13 cellular contexts compared by ENCODE assay signal in the genomic region with DNA sequence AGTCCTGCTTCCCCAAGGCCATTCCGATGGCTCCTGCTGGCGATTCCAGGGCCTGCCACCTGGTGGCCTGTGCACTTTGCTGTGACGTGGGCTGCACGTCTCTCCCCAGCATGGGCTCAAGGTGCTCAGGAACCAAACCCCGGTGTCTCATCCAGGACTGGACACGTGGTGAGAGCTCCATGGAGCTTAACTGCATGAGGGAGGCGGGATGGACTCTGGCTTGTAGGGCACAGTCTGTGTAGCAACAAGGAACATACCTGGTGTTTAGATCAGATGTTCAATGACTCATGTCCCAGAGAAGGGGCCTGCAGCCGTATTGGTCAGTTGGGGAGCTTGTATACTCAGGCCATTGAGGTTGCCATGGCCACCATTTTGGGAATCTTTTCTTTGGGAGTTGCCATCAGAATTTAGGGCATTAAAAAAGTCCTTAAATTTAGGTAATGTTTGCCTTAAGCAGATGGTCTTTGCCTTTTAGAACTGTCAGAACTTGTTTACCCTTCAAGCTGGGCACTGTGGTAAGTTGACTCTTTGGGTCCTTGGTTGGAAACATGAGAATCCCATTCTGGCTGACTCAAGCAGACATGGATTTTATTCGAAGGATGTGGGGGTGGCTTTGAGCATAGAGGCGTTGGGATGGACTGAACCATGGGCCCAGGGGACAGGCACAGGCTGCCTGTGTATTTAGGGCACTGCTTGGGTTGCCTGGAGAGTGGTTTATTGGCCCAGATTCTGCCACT. TPM values are rescaled to one million over a fixed set of nuclear protein-coding genes. Genes with fewer than 3 reads are reported as not detected.
DNase-seq lines count a peak whose midpoint lies in the region; ATAC-seq and TF ChIP-seq lines count a peak whose summit lies in the region.
"Had no signal": no experiment of that assay in that cellular context is flagged by ENCODE, and none has a peak within 500 bp of the region (broad histone marks: within the 10 kb centered on the region; RNA-seq: fewer than 3 reads in every experiment).

No MANE protein-coding gene starts in this region.

- no peak overlapping the region for H3T11ph ChIP-seq in H9 (ENCODE audit: low read length)

- H3K18ac ChIP-seq in H9 (ENCODE audit: insufficient read length, low read depth, low read length) = no peak overlapping the region

- peaks cover 9% of the 10 kb centered on the region for H3K79me1 ChIP-seq in H9 (ENCODE audit: insufficient read depth, low read depth, low read length, poor library complexity, severe bottlenecking)

- no peaks in the 10 kb centered on the region for H3F3A ChIP-seq in MM.1S (ENCODE audit: insufficient read depth, low read length)

- H3K27me3 ChIP-seq in H9 (ENCODE audit: insufficient read depth, low read length) = peaks cover 2% of the 10 kb centered on the region; the same call in 1 of the 2 replicates
- no peaks in the 10 kb centered on the region for H3K27me3 ChIP-seq in MM.1S (replicated peaks; ENCODE audit: insufficient read depth, low read length)

- no peak overlapping the region for H4K91ac ChIP-seq in H9 (ENCODE audit: insufficient read length, low read depth, low read length)

- H3K4me1 ChIP-seq in H9 (ENCODE audit: insufficient read depth, low read length) = peaks cover 2% of the 10 kb centered on the region; the same call in 1 of the 2 replicates
- H3K4me1 ChIP-seq in MM.1S (ENCODE audit: low read length) = 0 out of 2 replicates have a peak, but pooled peaks cover 3% of the 10 kb centered on the region

- H2BK120ac ChIP-seq in H9 (ENCODE audit: low read depth, low read length, poor library complexity, severe bottlenecking) = no peak overlapping the region

- no peaks in the 10 kb centered on the region for H3K36me3 ChIP-seq in MM.1S (replicated peaks; ENCODE audit: insufficient read depth, low read length)

- no peak overlapping the region for H3K56ac ChIP-seq in H9 (ENCODE audit: insufficient read length, low read depth, low read length)

- H3K79me2 ChIP-seq in H9 (ENCODE audit: insufficient read depth, low read length) (peaks cover 18% of the 10 kb centered on the region), MM.1S (ENCODE audit: low read length) (peaks cover 98% of the 10 kb centered on the region)

- H3K9me3 Mint-ChIP-seq in H9 = peaks cover 12 to 14% of the 10 kb centered on the region in 2 experiments
- no peaks in the 10 kb centered on the region for H3K9me3 Mint-ChIP-seq in stimulated activated effector memory CD8-positive, alpha-beta T cell treated with anti-CD3 and anti-CD28 coated beads, Interleukin-12 subunit alpha, Interleukin-12 subunit beta, amount 100 ng/mL, for 72 hours
- H3K9me3 Mint-ChIP-seq: activated naive CD4-positive, alpha-beta T cell treated with anti-CD3 and anti-CD28 coated beads, Interleukin-2, amount 50 U/mL, for 72 hours had no signal

- H3K4me2 ChIP-seq in H9 (ENCODE audit: insufficient read depth, insufficient read length, low read length) = no peak overlapping the region
- no peak overlapping the region for H3K4me2 ChIP-seq in MM.1S (ENCODE audit: low read depth, low read length)

- ATAC-seq in stimulated activated effector memory CD8-positive, alpha-beta T cell treated with anti-CD3 and anti-CD28 coated beads, Interleukin-12 subunit alpha, Interleukin-12 subunit beta, amount 100 ng/mL, for 72 hours = no peak
- ATAC-seq: activated naive CD4-positive, alpha-beta T cell treated with anti-CD3 and anti-CD28 coated beads, Interleukin-2, amount 50 U/mL, for 72 hours had no signal

- H4K20me1 ChIP-seq in H9 (ENCODE audit: control insufficient read depth, insufficient read depth, insufficient read length) (peaks cover 3% of the 10 kb centered on the region), MM.1S (ENCODE audit: insufficient read depth, low read length) (0 out of 2 replicates have a peak, but pooled peaks cover 3% of the 10 kb centered on the region)

- H3K4me3 ChIP-seq in MM.1S (ENCODE audit: low read length) = no peak overlapping the region
- H3K4me3 ChIP-seq: skin epidermis had no signal

- H3K27me3 Mint-ChIP-seq in H9 (ENCODE audit: low read depth) = no peaks in the 10 kb centered on the region

- no peak overlapping the region for H3K4ac ChIP-seq in H9 (ENCODE audit: low read depth, low read length)

- no peak overlapping the region for H3K23ac ChIP-seq in H9 (ENCODE audit: insufficient read length, low read depth, low read length)

- H4K8ac ChIP-seq in H9 (replicated peaks; ENCODE audit: insufficient read length, low read depth, low read length) = no peak overlapping the region

- H2BK20ac ChIP-seq in H9 (ENCODE audit: low read depth, low read length, poor library complexity, severe bottlenecking) = no peak overlapping the region

- peak; percentile 60 for TF ChIP-seq CTCF in H9 (conservative IDR thresholded peaks at IDR 0.05)
- no peak for TF ChIP-seq CTCF in MM.1S (IDR thresholded peaks at IDR 0.05; ENCODE audit: low read length)

- no peak overlapping the region for H4K5ac ChIP-seq in H9 (ENCODE audit: insufficient read length, low read depth, low read length)

- no peak overlapping the region for H3K9ac ChIP-seq in H9 (ENCODE audit: extremely low read depth, insufficient read length, low read length)
- H3K9ac ChIP-seq in MM.1S (ENCODE audit: low read length) = no peak overlapping the region

- H3K27ac ChIP-seq in H9 (ENCODE audit: insufficient read length, low read depth, low read length) (no peak overlapping the region), MM.1S (ENCODE audit: low read length) (no peak overlapping the region)
- H3K27ac ChIP-seq: C4-2B, skin epidermis had no signal

- H3K27ac Mint-ChIP-seq in H9 = peak overlapping the region in 2 of 3 experiments; percentile 89 to 93; a peak in 5 of 7 replicates
- no peak overlapping the region for H3K27ac Mint-ChIP-seq in stimulated activated effector memory CD8-positive, alpha-beta T cell treated with anti-CD3 and anti-CD28 coated beads, Interleukin-12 subunit alpha, Interleukin-12 subunit beta, amount 100 ng/mL, for 72 hours
- H3K27ac Mint-ChIP-seq: activated naive CD4-positive, alpha-beta T cell treated with anti-CD3 and anti-CD28 coated beads, Interleukin-2, amount 50 U/mL, for 72 hours had no signal

- H3K4me1 Mint-ChIP-seq in H9 = peaks cover 38 to 41% of the 10 kb centered on the region in 2 experiments
- peaks cover 13% of the 10 kb centered on the region for H3K4me1 Mint-ChIP-seq in stimulated activated effector memory CD8-positive, alpha-beta T cell treated with anti-CD3 and anti-CD28 coated beads, Interleukin-12 subunit alpha, Interleukin-12 subunit beta, amount 100 ng/mL, for 72 hours

- H3K23me2 ChIP-seq in H9 (ENCODE audit: insufficient read length, low read depth, low read length, poor library complexity, severe bottlenecking) = no peaks in the 10 kb centered on the region

- H3K36me3 Mint-ChIP-seq in H9 (ENCODE audit: insufficient read depth in 1 of 3, low read depth in 3 of 3) = peaks cover 10 to 16% (median 12%) of the 10 kb centered on the region in 3 experiments; a peak in 6 of 7 replicates
- H3K36me3 Mint-ChIP-seq in stimulated activated effector memory CD8-positive, alpha-beta T cell treated with anti-CD3 and anti-CD28 coated beads, Interleukin-12 subunit alpha, Interleukin-12 subunit beta, amount 100 ng/mL, for 72 hours = no peaks in the 10 kb centered on the region
- H3K36me3 Mint-ChIP-seq: activated naive CD4-positive, alpha-beta T cell treated with anti-CD3 and anti-CD28 coated beads, Interleukin-2, amount 50 U/mL, for 72 hours had no signal

- H3K9me3 ChIP-seq in H9 (ENCODE audit: control insufficient read depth, low read depth, low read length) = no peaks in the 10 kb centered on the region
- H3K9me3 ChIP-seq in MM.1S (replicated peaks; ENCODE audit: insufficient read depth, low read length) = no peaks in the 10 kb centered on the region

- WGBS in H9 (ENCODE audit: extremely low coverage, insufficient read length, low lambda C conversion rate) = no CpG with 5 or more reads among the region's 10 CpGs

- DNase-seq in H9 (peak; percentile 62), SW480 (ENCODE audit: low spot score) (peak; percentile 37), islet precursor cell (peak; percentile 67), posterior vena cava (ENCODE audit: low spot score) (peak; percentile 17), DMS153 (lab: John Stamatoyannopoulos, UW) (no peak), MM.1S (no peak), activated gamma-delta T cell treated with Interleukin-2 at 50 U/mL for 16 hours (no peak)
- no peak for DNase-seq in stimulated activated effector memory CD8-positive, alpha-beta T cell treated with anti-CD3 and anti-CD28 coated beads, Interleukin-12 subunit alpha, Interleukin-12 subunit beta, amount 100 ng/mL, for 72 hours (ENCODE audit: low spot score in 2 of 2)
- DNase-seq: NCI-H146, NCI-H526 treated with DMSO at 0.1 percent for 48 hours had no signal

- H3K14ac ChIP-seq in H9 (ENCODE audit: insufficient read depth, low read length) = no peak overlapping the region

- H2BK12ac ChIP-seq in H9 (ENCODE audit: insufficient read length, low read depth, low read length) = no peak overlapping the region

- intact Hi-C loops in posterior vena cava (cut with DNase I) = no loop called here

- H2AFZ ChIP-seq in H9 (ENCODE audit: low read length) = no peak overlapping the region
- no peak overlapping the region for H2AFZ ChIP-seq in MM.1S (ENCODE audit: low read length)

- H3K4me3 Mint-ChIP-seq in H9 = no peak overlapping the region
- no peak overlapping the region for H3K4me3 Mint-ChIP-seq in stimulated activated effector memory CD8-positive, alpha-beta T cell treated with anti-CD3 and anti-CD28 coated beads, Interleukin-12 subunit alpha, Interleukin-12 subunit beta, amount 100 ng/mL, for 72 hours

- H2BK5ac ChIP-seq in H9 (ENCODE audit: insufficient read length, low read length) = no peak overlapping the region

- H3K9me2 ChIP-seq in MM.1S (replicated peaks; ENCODE audit: insufficient read depth, low read length) = no peaks in the 10 kb centered on the region

- no peak overlapping the region for H2AK5ac ChIP-seq in H9 (ENCODE audit: insufficient read length, low read length)

- H2BK15ac ChIP-seq in H9 (ENCODE audit: low read depth, low read length) = no peak overlapping the region

RNA-seq across cellular contexts. Expression of a gene that starts 21.0 kb away (rescaled TPM):
- total RNA-seq in H9 (2021) = 24.8 and 25.8 TPM in 2 replicates
- 10 to 100 TPM; 28.9 to 33.3 TPM for total RNA-seq in posterior vena cava

Comparison
In these comparisons a context has a peak if more than half of its experiments do, and no peak if none do; other contexts are left out.
1. DNase-seq: peak in H9 (single experiment), SW480 (single experiment), islet precursor cell (single experiment) and posterior vena cava (single experiment); none in DMS153 (single experiment), stimulated activated effector memory CD8-positive, alpha-beta T cell treated with anti-CD3 and anti-CD28 coated beads, Interleukin-12 subunit alpha, Interleukin-12 subunit beta, amount 100 ng/mL, for 72 hours (0 of 2), MM.1S (single experiment) and activated gamma-delta T cell treated with Interleukin-2 at 50 U/mL for 16 hours (single experiment).